ENCODE assay signal across 1 cellular context in genomic region chr17:64331366-64331765, GRCh38.
TF ChIP-seq lines count a peak whose summit lies in the region.

No MANE protein-coding gene starts in this region.

TF ChIP-seq in HepG2, 621 proteins besides CTCF, POLR2A, EP300 and RAD21 (continued from another document):
- TF ChIP-seq ZFP90 (CRISPR knock-in tag; IDR thresholded peaks at IDR 0.05; ENCODE audit: borderline replicate concordance), result no peak
- TF ChIP-seq, protein P1, sequence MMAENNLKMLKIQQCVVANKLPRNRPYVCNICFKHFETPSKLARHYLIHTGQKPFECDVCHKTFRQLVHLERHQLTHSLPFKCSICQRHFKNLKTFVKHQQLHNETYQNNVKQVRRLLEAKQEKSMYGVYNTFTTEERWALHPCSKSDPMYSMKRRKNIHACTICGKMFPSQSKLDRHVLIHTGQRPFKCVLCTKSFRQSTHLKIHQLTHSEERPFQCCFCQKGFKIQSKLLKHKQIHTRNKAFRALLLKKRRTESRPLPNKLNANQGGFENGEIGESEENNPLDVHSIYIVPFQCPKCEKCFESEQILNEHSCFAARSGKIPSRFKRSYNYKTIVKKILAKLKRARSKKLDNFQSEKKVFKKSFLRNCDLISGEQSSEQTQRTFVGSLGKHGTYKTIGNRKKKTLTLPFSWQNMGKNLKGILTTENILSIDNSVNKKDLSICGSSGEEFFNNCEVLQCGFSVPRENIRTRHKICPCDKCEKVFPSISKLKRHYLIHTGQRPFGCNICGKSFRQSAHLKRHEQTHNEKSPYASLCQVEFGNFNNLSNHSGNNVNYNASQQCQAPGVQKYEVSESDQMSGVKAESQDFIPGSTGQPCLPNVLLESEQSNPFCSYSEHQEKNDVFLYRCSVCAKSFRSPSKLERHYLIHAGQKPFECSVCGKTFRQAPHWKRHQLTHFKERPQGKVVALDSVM (CRISPR knock-in tag; IDR thresholded peaks at IDR 0.05), result no peak
